ENCODE assay signal across 23 cellular contexts in the genomic region with DNA sequence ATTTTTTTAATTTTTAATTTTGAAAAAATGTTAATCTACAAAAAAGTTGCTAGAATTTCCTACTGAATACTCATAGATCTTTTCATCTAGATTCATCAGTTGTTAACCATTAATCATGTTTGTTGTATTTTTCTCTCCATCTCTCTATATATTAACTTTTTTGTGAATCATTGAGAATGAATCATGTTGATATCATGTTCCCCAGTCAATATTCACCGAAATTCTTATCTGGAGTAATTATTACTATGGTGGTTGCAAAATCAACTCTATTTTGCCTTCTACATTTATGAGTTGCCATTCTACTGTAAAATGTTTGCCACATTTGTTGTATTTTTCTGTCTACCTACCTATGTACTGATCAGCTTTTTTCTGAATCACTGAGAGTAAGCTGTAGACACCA.
A peak's percentile ranks its signal among the peaks of the same experiment; 100 is the strongest.
DNase-seq lines count a peak whose midpoint lies in the region; ATAC-seq and FAIRE-seq lines count a peak whose summit lies in the region.
"Had no signal": no experiment of that assay in that cellular context is flagged by ENCODE, and none has a peak within 500 bp of the region (broad histone marks: within the 10 kb centered on the region; RNA-seq: fewer than 3 reads in every experiment).

No MANE protein-coding gene starts in this region.

- H3K4me2 ChIP-seq in skeletal muscle satellite cell (ENCODE audit: low read length), result peak overlapping the region; percentile 1

- no peaks in the 10 kb centered on the region for H3K36me3 ChIP-seq in skeletal muscle satellite cell (ENCODE audit: insufficient read depth, low read length)
- H3K36me3 ChIP-seq: BE2C, tibial nerve had no signal

- H3K27me3 Mint-ChIP-seq in activated naive CD8-positive, alpha-beta T cell treated with anti-CD3 and anti-CD28 coated beads for 36 hours, result no peaks in the 10 kb centered on the region
- H3K27me3 Mint-ChIP-seq: activated CD4-positive, alpha-beta T cell treated with anti-CD3 and anti-CD28 coated beads for 36 hours; effector memory CD8-positive, alpha-beta T cell; progenitor cell of endocrine pancreas; stimulated activated naive CD8-positive, alpha-beta T cell treated with anti-CD3 and anti-CD28 coated beads, Interleukin-15, amount 100 ng/mL, for 72 hours had no signal

- H3K4me1 ChIP-seq in skeletal muscle satellite cell (ENCODE audit: control insufficient read depth, insufficient read depth, low read length), result peaks cover 22% of the 10 kb centered on the region
- H3K4me1 ChIP-seq: BE2C had no signal

- H3K9ac ChIP-seq in skeletal muscle satellite cell (ENCODE audit: low read depth, low read length), result no peak overlapping the region

- no peaks in the 10 kb centered on the region for H3K36me3 Mint-ChIP-seq in activated naive CD8-positive, alpha-beta T cell treated with anti-CD3 and anti-CD28 coated beads for 36 hours

- H3K9me3 ChIP-seq in skeletal muscle satellite cell (replicated peaks; ENCODE audit: low read length), result no peaks in the 10 kb centered on the region
- H3K9me3 ChIP-seq: BE2C had no signal

- no peak overlapping the region for H3K4me3 Mint-ChIP-seq in activated naive CD8-positive, alpha-beta T cell treated with anti-CD3 and anti-CD28 coated beads for 36 hours
- H3K4me3 Mint-ChIP-seq: activated CD4-positive, alpha-beta T cell treated with anti-CD3 and anti-CD28 coated beads for 36 hours; activated T-cell treated with anti-CD3 and anti-CD28 coated beads, Interleukin-2, amount 50 U/mL, for 72 hours; effector memory CD8-positive, alpha-beta T cell; nephron progenitor cell; stimulated activated naive CD8-positive, alpha-beta T cell treated with anti-CD3 and anti-CD28 coated beads, Interleukin-15, amount 100 ng/mL, for 72 hours had no signal

- ATAC-seq in HG02763 (IDR thresholded peaks at IDR 0.05; ENCODE audit: unreplicated experiment), result no peak
- ATAC-seq: activated CD4-positive, alpha-beta T cell treated with anti-CD3 and anti-CD28 coated beads for 36 hours; activated T-cell treated with anti-CD3 and anti-CD28 coated beads, Interleukin-2, amount 50 U/mL, for 72 hours; effector memory CD8-positive, alpha-beta T cell; HepG2; stimulated activated naive CD8-positive, alpha-beta T cell treated with anti-CD3 and anti-CD28 coated beads, Interleukin-15, amount 100 ng/mL, for 72 hours had no signal

- FAIRE-seq in frontal cortex (lab: Jason Lieb, UNC), result peak; percentile 71
- FAIRE-seq: GM18507, HepG2 had no signal

- no peak overlapping the region for H3K4me3 ChIP-seq in skeletal muscle satellite cell (ENCODE audit: low read length)
- H3K4me3 ChIP-seq: tibial nerve had no signal

- H3K27ac Mint-ChIP-seq in activated naive CD8-positive, alpha-beta T cell treated with anti-CD3 and anti-CD28 coated beads for 36 hours, result no peak overlapping the region
- H3K27ac Mint-ChIP-seq: activated CD4-positive, alpha-beta T cell treated with anti-CD3 and anti-CD28 coated beads for 36 hours; activated T-cell treated with anti-CD3 and anti-CD28 coated beads, Interleukin-2, amount 50 U/mL, for 72 hours; effector memory CD8-positive, alpha-beta T cell; nephron progenitor cell; progenitor cell of endocrine pancreas; stimulated activated naive CD8-positive, alpha-beta T cell treated with anti-CD3 and anti-CD28 coated beads, Interleukin-15, amount 100 ng/mL, for 72 hours had no signal

- H3K27me3 ChIP-seq in skeletal muscle satellite cell (ENCODE audit: control insufficient read depth, insufficient read depth, low read length), result no peaks in the 10 kb centered on the region
- H3K27me3 ChIP-seq: BE2C, tibial nerve had no signal

- DNase-seq in HS-5 (ENCODE audit: low read depth), result peak; percentile 24
- peak; percentile 21 for DNase-seq in amniotic epithelial cell (ENCODE audit: low read depth)
- no peak for DNase-seq in frontal cortex (ENCODE audit: low spot score in 2 of 2)
- no peak for DNase-seq in activated effector memory CD4-positive, alpha-beta T cell treated with Interleukin-2 at 50 U/mL for 16 hours
- DNase-seq in activated naive CD8-positive, alpha-beta T cell treated with anti-CD3 and anti-CD28 coated beads for 36 hours, result no peak
- DNase-seq: activated CD4-positive, alpha-beta T cell treated with anti-CD3 and anti-CD28 coated beads for 36 hours; activated naive CD4-positive, alpha-beta T cell treated with anti-CD3 and anti-CD28 coated beads, Interleukin-2, amount 50 U/mL, for 16 hours; activated T-cell treated with anti-CD3 and anti-CD28 coated beads, Interleukin-2, amount 50 U/mL, for 72 hours; BE2C; COR-L47; effector memory CD8-positive, alpha-beta T cell; NCI-H1417; NCI-H524 treated with DMSO at 0.1 percent for 48 hours; nephron progenitor cell; Right ventricle myocardium superior; stimulated activated CD4-positive, alpha-beta T cell treated with anti-CD3 and anti-CD28 coated beads, Interleukin-4, amount 100 ng/mL, for 1 hour; stimulated activated naive CD8-positive, alpha-beta T cell treated with anti-CD3 and anti-CD28 coated beads, Interleukin-15, amount 100 ng/mL, for 72 hours had no signal

- peaks cover 16% of the 10 kb centered on the region for H3K9me3 Mint-ChIP-seq in activated naive CD8-positive, alpha-beta T cell treated with anti-CD3 and anti-CD28 coated beads for 36 hours
- H3K9me3 Mint-ChIP-seq: effector memory CD8-positive, alpha-beta T cell had no signal

- H3K4me1 Mint-ChIP-seq in activated naive CD8-positive, alpha-beta T cell treated with anti-CD3 and anti-CD28 coated beads for 36 hours, result peaks cover 5% of the 10 kb centered on the region
- H3K4me1 Mint-ChIP-seq: stimulated activated naive CD8-positive, alpha-beta T cell treated with anti-CD3 and anti-CD28 coated beads, Interleukin-15, amount 100 ng/mL, for 72 hours had no signal

Comparison
In these comparisons a context has a peak if more than half of its experiments do, and no peak if none do; other contexts are left out.
1. DNase-seq: peak in HS-5 (single experiment) and amniotic epithelial cell (single experiment); none in frontal cortex (0 of 2), activated effector memory CD4-positive, alpha-beta T cell treated with Interleukin-2 at 50 U/mL for 16 hours (single experiment) and activated naive CD8-positive, alpha-beta T cell treated with anti-CD3 and anti-CD28 coated beads for 36 hours (single experiment).